In genomic region chr16:46908540-46909372, GRCh38 we compare ENCODE assay signal across 8 cellular contexts. TPM values are rescaled to one million over a fixed set of nuclear protein-coding genes. Genes with fewer than 3 reads are reported as not detected.
DNase-seq lines count a peak whose midpoint lies in the region; ATAC-seq, FAIRE-seq and TF ChIP-seq lines count a peak whose summit lies in the region.

No MANE protein-coding gene starts in this region.

- H3K9ac ChIP-seq in HepG2 (ENCODE audit: insufficient read depth, low read depth, low read length): no peak overlapping the region

- peaks cover 5% of the 10 kb centered on the region for H3K4me1 Mint-ChIP-seq in chondrocyte (ENCODE audit: low read depth)

- no peak for TF ChIP-seq POLR2A in HepG2 (IDR thresholded peaks at IDR 0.05; ENCODE audit: insufficient read depth in 1 of 2, low read depth in 2 of 2, low read length in 2 of 2)
- TF ChIP-seq POLR2A in GM18505 (IDR thresholded peaks at IDR 0.05; ENCODE audit: borderline replicate concordance, extremely low read depth, insufficient read depth, insufficient read length): no peak

- peak overlapping the region; percentile 77 for H3K27ac Mint-ChIP-seq in chondrocyte (ENCODE audit: unreplicated experiment)

- CTCF ChIA-PET in HepG2 (lab: Yijun Ruan, JAX; ENCODE audit: low intra/inter-chr PET ratio, low total read pairs): interaction anchor here (0.8 to 5.3 kb wide), 4 partner anchors 21 to 235 kb away, joined by 3 to 91 read pairs (median 20); no protein-coding TSS in a partner anchor

- peaks cover 11% of the 10 kb centered on the region for H4K20me1 ChIP-seq in HepG2 (ENCODE audit: insufficient read depth, low read length)

- in situ Hi-C loops in HepG2 (cut with HindIII; ENCODE audit: extremely low pct_ligation_motif_present, low pct_unique_long_range_greater_than_20kb): loop anchor here (5.0 kb wide), 1 partner anchor 51 kb away; no protein-coding TSS in a partner anchor

- peaks cover 28% of the 10 kb centered on the region for H3K4me1 ChIP-seq in HepG2 (ENCODE audit: insufficient read depth, low read length)

- H3K4me3 ChIP-seq in HepG2 (replicated peaks in 1 of 3; ENCODE audit: insufficient read depth in 1 of 3, low read depth in 2 of 3, low read length in 3 of 3): no peak overlapping the region

- peaks cover 25% of the 10 kb centered on the region for H3K36me3 Mint-ChIP-seq in chondrocyte (ENCODE audit: low read depth)

- no peaks in the 10 kb centered on the region for H3K9me3 Mint-ChIP-seq in chondrocyte (ENCODE audit: low read depth)

- intact Hi-C loops in HepG2 (cut with micrococcal nuclease; ENCODE audit: unreplicated experiment): loop anchor here (1.0 kb wide), 1 partner anchor 54 kb away; no protein-coding TSS in a partner anchor

- H3K4me3 Mint-ChIP-seq in chondrocyte (ENCODE audit: unreplicated experiment): no peak overlapping the region

- H3K27me3 Mint-ChIP-seq in chondrocyte (ENCODE audit: low read depth): no peaks in the 10 kb centered on the region

- H2AFZ ChIP-seq in HepG2 (ENCODE audit: low read length): no peak overlapping the region

- POLR2A ChIA-PET in HepG2 (lab: Yijun Ruan, JAX): interaction anchor here (1.0 to 11.7 kb wide), 11 partner anchors 9 to 55 kb away, joined by 3 to 133 read pairs (median 5); partner anchors contain the start of gene GPT2

- TF ChIP-seq CTCF in chondrocyte (IDR thresholded peaks at IDR 0.05) (peak; percentile 93), HepG2 (CRISPR knock-in tag; IDR thresholded peaks at IDR 0.05) (peak; percentile 71)

- TF ChIP-seq EP300 in HepG2 (IDR thresholded peaks at IDR 0.05; ENCODE audit: low read depth in 2 of 2, low read length in 2 of 2) (no peak), HepG2 (CRISPR knock-in tag; IDR thresholded peaks at IDR 0.05; ENCODE audit: borderline replicate concordance) (no peak)

- no TSS peak for BruUV-seq in HepG2 (replicated peaks; lab: Mats Ljungman, UMichigan)

- peaks cover 4% of the 10 kb centered on the region for H3K79me2 ChIP-seq in HepG2 (ENCODE audit: insufficient read depth, low read length)

- H3K27ac ChIP-seq in HepG2 (ENCODE audit: extremely low read length, insufficient read depth, low read length): no peak overlapping the region

- FAIRE-seq in HepG2 (lab: Jason Lieb, UNC): peak; percentile 95

- H3K36me3 ChIP-seq in HepG2 (replicated peaks in 1 of 2; ENCODE audit: control insufficient read depth in 1 of 2, insufficient read depth in 2 of 2, low read length in 2 of 2): peaks cover 65 to 87% of the 10 kb centered on the region in 2 experiments

- ATAC-seq in activated CD4-positive, CD25-positive, alpha-beta regulatory T cell treated with anti-CD3 and anti-CD28 coated beads, Interleukin-2, amount 50 U/mL, for 24 hours: peak; percentile 51 to 55
- ATAC-seq in HepG2: peak; percentile 36
- ATAC-seq in GM18505 (IDR thresholded peaks at IDR 0.05; ENCODE audit: unreplicated experiment): no peak

- 63% methylated on average over 6 of the region's 6 CpGs for whole genome bisulfite sequencing in HepG2 (ENCODE audit: low lambda C conversion rate)

- H3K4me2 ChIP-seq in HepG2 (ENCODE audit: low read depth, low read length): no peak overlapping the region

- peak; percentile 13 for DNase-seq in NCI-H2029 (lab: John Stamatoyannopoulos, UW)
- no peak for DNase-seq in NCI-H2029 treated with DMSO at 0.1 percent for 48 hours (lab: John Stamatoyannopoulos, UW)
- DNase-seq in NCI-H146 (lab: John Stamatoyannopoulos, UW): peak; percentile 44
- no peak for DNase-seq in chondrocyte (ENCODE audit: low spot score)
- DNase-seq in HepG2 (ENCODE audit: low spot score): peak; percentile 71
- peak; percentile 21 to 56 (median 48) for DNase-seq in stimulated activated CD4-positive, alpha-beta T cell treated with anti-CD3 and anti-CD28 coated beads, TNF-alpha, amount 100 ng/mL, for 48 hours (ENCODE audit: low read depth in 3 of 3)

- no peaks in the 10 kb centered on the region for H3K9me3 ChIP-seq in HepG2 (ENCODE audit: low read length)

- no peaks in the 10 kb centered on the region for H3K27me3 ChIP-seq in HepG2 (ENCODE audit: control insufficient read depth in 1 of 2, insufficient read depth in 2 of 2, low read length in 2 of 2)

- TF ChIP-seq RAD21 in HepG2 (CRISPR knock-in tag; IDR thresholded peaks at IDR 0.05): peak; percentile 65

TF ChIP-seq in HepG2, 621 proteins besides CTCF, POLR2A, EP300 and RAD21 (continues in another document):
- TF ChIP-seq POLR2G (IDR thresholded peaks at IDR 0.05; ENCODE audit: low read depth, low read length): peak; percentile 12
- no peak for TF ChIP-seq ADNP (CRISPR knock-in tag; IDR thresholded peaks at IDR 0.05)
- no peak for TF ChIP-seq JDP2 (CRISPR knock-in tag; IDR thresholded peaks at IDR 0.05; ENCODE audit: borderline replicate concordance)
- TF ChIP-seq AKAP8 (CRISPR knock-in tag; IDR thresholded peaks at IDR 0.05): peak; percentile 65
- TF ChIP-seq ZNF451 (CRISPR knock-in tag; IDR thresholded peaks at IDR 0.05): no peak
- TF ChIP-seq, protein P1, sequence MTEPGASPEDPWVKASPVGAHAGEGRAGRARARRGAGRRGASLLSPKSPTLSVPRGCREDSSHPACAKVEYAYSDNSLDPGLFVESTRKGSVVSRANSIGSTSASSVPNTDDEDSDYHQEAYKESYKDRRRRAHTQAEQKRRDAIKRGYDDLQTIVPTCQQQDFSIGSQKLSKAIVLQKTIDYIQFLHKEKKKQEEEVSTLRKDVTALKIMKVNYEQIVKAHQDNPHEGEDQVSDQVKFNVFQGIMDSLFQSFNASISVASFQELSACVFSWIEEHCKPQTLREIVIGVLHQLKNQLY (CRISPR knock-in tag; IDR thresholded peaks at IDR 0.05): 0 out of 2 replicates have a peak, but pooled peaks have one; percentile 14
- no peak for TF ChIP-seq SIX4 (CRISPR knock-in tag; IDR thresholded peaks at IDR 0.05)
- no peak for TF ChIP-seq ZEB1 (IDR thresholded peaks at IDR 0.05; ENCODE audit: insufficient replicate concordance, low read depth)
- 0 out of 2 replicates have a peak, but pooled peaks have one; percentile 45 for TF ChIP-seq MXD4 (CRISPR knock-in tag; IDR thresholded peaks at IDR 0.05)

RNA-seq across cellular contexts. Expression of gene GPT2, which starts 24.6 kb away (rescaled TPM):
- total RNA-seq in chondrocyte (35.1 to 67.1 TPM (median 59.6 TPM) in 3 replicates), HepG2 (2016; rRNA removed; fragmentation: Illumina TruSeq; extraction: Trizol) (130 and 138 TPM in 2 replicates)
- total RNA-seq in HepG2 (2016; cell fraction: cytosol; rRNA removed; fragmentation: Illumina TruSeq; extraction: Trizol; ENCODE audit: low read depth): 22.1 and 23.2 TPM in 2 replicates
- 114 and 146 TPM in 2 replicates for total RNA-seq in HepG2 (2016; cell fraction: insoluble cytoplasmic fraction; rRNA removed; fragmentation: Illumina TruSeq; extraction: Trizol)
- total RNA-seq in HepG2 (2016; cell fraction: membrane; rRNA removed; fragmentation: Illumina TruSeq; extraction: Trizol): 63.0 and 65.0 TPM in 2 replicates
- total RNA-seq in HepG2 (2016; cell fraction: nucleus; rRNA removed; fragmentation: Illumina TruSeq; extraction: Trizol): 59.4 and 71.5 TPM in 2 replicates
- polyA plus RNA-seq in HepG2 (2011; rRNA removed): 267 and 269 TPM in 2 replicates
- polyA plus RNA-seq in HepG2 (2011; cell fraction: cytosol; rRNA removed): 182 and 277 TPM in 2 replicates
- 334 and 385 TPM in 2 replicates for polyA plus RNA-seq in HepG2 (2011; cell fraction: nucleus; rRNA removed)
- polyA plus RNA-seq in HepG2 (2012): 220 and 249 TPM in 2 replicates
- polyA plus RNA-seq in HepG2 (2016; cell fraction: cytosol; fragmentation: Illumina TruSeq; extraction: Trizol; ENCODE audit: low read depth): 21.5 and 27.7 TPM in 2 replicates
- 122 and 156 TPM in 2 replicates for polyA plus RNA-seq in HepG2 (2016; cell fraction: insoluble cytoplasmic fraction; fragmentation: Illumina TruSeq; extraction: Trizol; ENCODE audit: low read depth)
- polyA plus RNA-seq in HepG2 (2016; cell fraction: membrane; fragmentation: Illumina TruSeq; extraction: Trizol; ENCODE audit: low read depth): 42.5 and 45.9 TPM in 2 replicates
- polyA plus RNA-seq in HepG2 (2016; cell fraction: nucleus; fragmentation: Illumina TruSeq; extraction: Trizol; ENCODE audit: insufficient read depth, low read depth): 148 and 163 TPM in 2 replicates
- 33.0 and 786 TPM in 2 replicates for polyA minus RNA-seq in HepG2 (2011; rRNA and poly(A)+ RNA removed; ENCODE audit: low replicate concordance)
- polyA minus RNA-seq in HepG2 (2011; cell fraction: cytosol; rRNA and poly(A)+ RNA removed): 198 TPM in 2 replicates
- polyA minus RNA-seq in HepG2 (2011; cell fraction: nucleus; rRNA and poly(A)+ RNA removed): 79.2 and 86.4 TPM in 2 replicates

Comparison
In these comparisons a context has a peak if more than half of its experiments do, and no peak if none do; other contexts are left out.
1. DNase-seq: peak in NCI-H2029 (single experiment), NCI-H146 (single experiment), HepG2 (single experiment) and stimulated activated CD4-positive, alpha-beta T cell treated with anti-CD3 and anti-CD28 coated beads, TNF-alpha, amount 100 ng/mL, for 48 hours (3 of 3); none in NCI-H2029 treated with DMSO at 0.1 percent for 48 hours (single experiment) and chondrocyte (single experiment).